10 cellular contexts compared by ENCODE assay signal in genomic region chr18:79459946-79460345, GRCh38.
DNase-seq lines count a peak whose midpoint lies in the region; ATAC-seq, FAIRE-seq and TF ChIP-seq lines count a peak whose summit lies in the region.
"Had no signal": no experiment of that assay in that cellular context is flagged by ENCODE, and none has a peak within 500 bp of the region (broad histone marks: within the 10 kb centered on the region; RNA-seq: fewer than 3 reads in every experiment).

No MANE protein-coding gene starts in this region.

- no peaks in the 10 kb centered on the region for H3K9me2 ChIP-seq in Loucy (replicated peaks; ENCODE audit: low read depth, low read length)

- H2AFZ ChIP-seq in Loucy (ENCODE audit: low read length) = no peak overlapping the region

- no peaks in the 10 kb centered on the region for H4K20me1 ChIP-seq in Loucy (ENCODE audit: insufficient read depth, low read length, poor library complexity, severe bottlenecking)

- peak overlapping the region; percentile 65 for H3K4me2 ChIP-seq in Loucy (ENCODE audit: low read depth, low read length, poor library complexity, severe bottlenecking)

- no peak for TF ChIP-seq CTCF in Loucy (conservative IDR thresholded peaks at IDR 0.05; ENCODE audit: low read length)

- no peaks in the 10 kb centered on the region for H3K27me3 ChIP-seq in Loucy (ENCODE audit: insufficient read depth, low read length, poor library complexity, severe bottlenecking)
- no peaks in the 10 kb centered on the region for H3K27me3 ChIP-seq in iPS-20b (ENCODE audit: insufficient read depth, low read length)

- H3K4me1 ChIP-seq in Loucy (ENCODE audit: insufficient read depth, low read length, poor library complexity, severe bottlenecking) (peaks cover 25% of the 10 kb centered on the region), iPS-20b (ENCODE audit: insufficient read depth, low read length) (peaks cover 12% of the 10 kb centered on the region)

- H3K9me3 ChIP-seq in Loucy (ENCODE audit: insufficient read depth, low read depth, low read length) = no peaks in the 10 kb centered on the region
- H3K9me3 ChIP-seq in iPS-20b (ENCODE audit: insufficient read depth, low read depth, low read length) = no peaks in the 10 kb centered on the region

- DNase-seq in GM12891 (ENCODE audit: insufficient read length, low spot score) (peak; percentile 66), NCI-H774 (lab: John Stamatoyannopoulos, UW) (no peak), retina (no peak), midbrain (lab: John Stamatoyannopoulos, UW) (no peak), AG08395 (ENCODE audit: low spot score) (no peak)
- DNase-seq: SHP77 treated with DMSO at 0.1 percent for 48 hours had no signal

- peak overlapping the region; percentile 70 for H3K9ac ChIP-seq in Loucy (ENCODE audit: low read depth, low read length, poor library complexity, severe bottlenecking)
- 0 out of 2 replicates have a peak overlapping the region, but pooled peaks have one; percentile 7 for H3K9ac ChIP-seq in iPS-20b (ENCODE audit: low read depth, low read length)

- peak overlapping the region; percentile 32 for H3K27ac ChIP-seq in iPS-20b (ENCODE audit: low read length)

- ATAC-seq in GM21390 (IDR thresholded peaks at IDR 0.05; ENCODE audit: unreplicated experiment) = peak; percentile 25

- H3K36me3 ChIP-seq in Loucy (ENCODE audit: insufficient read depth, low read length) (peaks cover 13% of the 10 kb centered on the region; the same call in 1 of the 2 replicates), iPS-20b (ENCODE audit: insufficient read depth, low read depth, low read length) (no peaks in the 10 kb centered on the region)

- FAIRE-seq in GM12891 (lab: Jason Lieb, UNC) = peak; percentile 84
- FAIRE-seq: bronchial epithelial cell had no signal

- no peaks in the 10 kb centered on the region for H3F3A ChIP-seq in Loucy (ENCODE audit: low read depth)

- TF ChIP-seq POLR2A in GM12891 (IDR thresholded peaks at IDR 0.05; ENCODE audit: low read depth, low read length) = no peak

- H3K4me3 ChIP-seq in Loucy (ENCODE audit: low read length, poor library complexity, severe bottlenecking) (peak overlapping the region; percentile 25), iPS-20b (ENCODE audit: low read length) (no peak overlapping the region)

- no peaks in the 10 kb centered on the region for H3K79me2 ChIP-seq in Loucy (ENCODE audit: insufficient read depth, low read length)

TF ChIP-seq in GM12891, 5 proteins besides CTCF, POLR2A, EP300 and RAD21:
- no peak for TF ChIP-seq POLR2AphosphoS5 (IDR thresholded peaks at IDR 0.05; ENCODE audit: low read depth, low read length)
- no peak for TF ChIP-seq PAX5 (IDR thresholded peaks at IDR 0.05; ENCODE audit: insufficient read depth, low read length, severe bottlenecking)
- no peak for TF ChIP-seq SPI1 (IDR thresholded peaks at IDR 0.05; ENCODE audit: low read depth, low read length)
- TF ChIP-seq POU2F2 (IDR thresholded peaks at IDR 0.05; ENCODE audit: low read depth, low read length) = no peak
- TF ChIP-seq TAF1 (IDR thresholded peaks at IDR 0.05; ENCODE audit: low read depth, low read length) = no peak
